Comparison of ENCODE assay signal across 18 cellular contexts in genomic region chr7:73679709-73680108, GRCh38. TPM values are rescaled to one million over a fixed set of nuclear protein-coding genes. Genes with fewer than 3 reads are reported as not detected.
DNase-seq lines count a peak whose midpoint lies in the region; ATAC-seq and TF ChIP-seq lines count a peak whose summit lies in the region.
"Had no signal": no experiment of that assay in that cellular context is flagged by ENCODE, and none has a peak within 500 bp of the region (broad histone marks: within the 10 kb centered on the region; RNA-seq: fewer than 3 reads in every experiment).

No MANE protein-coding gene starts in this region.

- TF ChIP-seq POLR2A in thyroid gland (IDR thresholded peaks at IDR 0.05): no peak

- POLR2A ChIA-PET in PC-9 (lab: Charles Lee; ENCODE audit: unreplicated experiment): no interaction called here

- H3F3A ChIP-seq in PC-9 (ENCODE audit: insufficient read depth, low read depth): peaks cover 22% of the 10 kb centered on the region; the same call in 1 of the 2 replicates

- H3K4me3 ChIP-seq in left ventricle myocardium inferior (no peak overlapping the region), PC-9 (no peak overlapping the region), mesenchymal stem cell (ENCODE audit: insufficient read depth in 1 of 2, low read depth in 1 of 2, low read length in 2 of 2) (no peak overlapping the region), thyroid gland (replicated peaks in 1 of 3) (no peak overlapping the region), coronary artery (no peak overlapping the region), mucosa of descending colon (no peak overlapping the region)
- H3K4me3 ChIP-seq: BLaER1 treated with 17β-estradiol and CSF1 and Interleukin-3, amounts not matched to agents 10 nM and 100 nM had no signal

- DNase-seq in left ventricle myocardium inferior: no peak
- no peak for DNase-seq in Right ventricle myocardium superior
- no peak for DNase-seq in PC-9
- DNase-seq in mesenchymal stem cell: no peak
- no peak for DNase-seq in thyroid gland
- no peak for DNase-seq in coronary artery (ENCODE audit: low spot score)
- no peak for DNase-seq in mucosa of descending colon
- DNase-seq: CD8-positive, alpha-beta memory T cell; Karpas-422; NCI-H1417 treated with DMSO at 0.1 percent for 48 hours; NCI-H187 treated with DMSO at 0.1 percent for 48 hours; NCI-H2227 treated with DMSO at 0.1 percent for 48 hours; NCI-H510A treated with DMSO at 0.1 percent for 48 hours; SHP77 had no signal

- BruUV-seq in PC-9 (replicated peaks; lab: Mats Ljungman, UMichigan): no TSS peak

- no peaks in the 10 kb centered on the region for H3K9me3 ChIP-seq in left ventricle myocardium inferior (replicated peaks)
- H3K9me3 ChIP-seq in PC-9 (ENCODE audit: insufficient read depth, low read depth): no peaks in the 10 kb centered on the region
- no peaks in the 10 kb centered on the region for H3K9me3 ChIP-seq in mesenchymal stem cell (ENCODE audit: control insufficient read depth, low read length)
- no peaks in the 10 kb centered on the region for H3K9me3 ChIP-seq in thyroid gland
- H3K9me3 ChIP-seq in mucosa of descending colon: no peaks in the 10 kb centered on the region
- H3K9me3 ChIP-seq: BLaER1 treated with 17β-estradiol and CSF1 and Interleukin-3, amounts not matched to agents 10 nM and 100 nM had no signal

- H3K4me2 ChIP-seq in PC-9 (0 out of 2 replicates have a peak overlapping the region, but pooled peaks have one; percentile 8), mesenchymal stem cell (ENCODE audit: low read length, poor library complexity, severe bottlenecking) (no peak overlapping the region)

- H3K18ac ChIP-seq in mesenchymal stem cell (ENCODE audit: low read depth in 1 of 2, low read length in 2 of 2): no peak overlapping the region

- intact Hi-C loops in left ventricle myocardium inferior (cut with micrococcal nuclease): no loop called here
- intact Hi-C loops in Right ventricle myocardium superior (cut with DNase I): no loop called here
- intact Hi-C loops in PC-9 (cut with micrococcal nuclease; ENCODE audit: unreplicated experiment): no loop called here
- intact Hi-C loops in thyroid gland (cut with DNase I): loop anchor here (10.0 kb wide), 1 partner anchor 65 kb away; no protein-coding TSS in a partner anchor
- intact Hi-C loops in mucosa of descending colon (cut with DNase I, micrococcal nuclease): loop anchor here in 1 of 2 donors (10.0 kb wide), 1 partner anchor 75 kb away; no protein-coding TSS in a partner anchor

- H3K36me3 ChIP-seq in left ventricle myocardium inferior (peaks cover 6% of the 10 kb centered on the region), PC-9 (ENCODE audit: low read depth) (no peaks in the 10 kb centered on the region), mesenchymal stem cell (ENCODE audit: control insufficient read depth in 1 of 2, insufficient read depth in 2 of 2, low read depth in 1 of 2, low read length in 2 of 2) (peaks cover 19 to 26% of the 10 kb centered on the region in 2 experiments), thyroid gland (no peaks in the 10 kb centered on the region), mucosa of descending colon (ENCODE audit: low read depth) (no peaks in the 10 kb centered on the region)

- H4K8ac ChIP-seq in mesenchymal stem cell (ENCODE audit: low read length): no peak overlapping the region

- peaks cover 35% of the 10 kb centered on the region for H3K79me1 ChIP-seq in mesenchymal stem cell (replicated peaks; ENCODE audit: low read length, poor library complexity, severe bottlenecking)

- H3K4ac ChIP-seq in mesenchymal stem cell (ENCODE audit: low read depth in 1 of 2, low read length in 2 of 2): no peak overlapping the region

- H2BK120ac ChIP-seq in mesenchymal stem cell (ENCODE audit: low read depth, low read length): no peak overlapping the region

- ATAC-seq in Right ventricle myocardium superior (ENCODE audit: poor library complexity) (no peak), GM19395 (IDR thresholded peaks at IDR 0.05; ENCODE audit: unreplicated experiment) (no peak), mucosa of descending colon (no peak)

- H3K27me3 ChIP-seq in left ventricle myocardium inferior (ENCODE audit: low read depth) (no peaks in the 10 kb centered on the region), PC-9 (ENCODE audit: insufficient read depth, low read depth) (no peaks in the 10 kb centered on the region), mesenchymal stem cell (ENCODE audit: control insufficient read depth in 1 of 2, insufficient read depth in 1 of 2, low read length in 2 of 2) (no peaks in the 10 kb centered on the region), thyroid gland (no peaks in the 10 kb centered on the region)
- H3K27me3 ChIP-seq: BLaER1 treated with 17β-estradiol and CSF1 and Interleukin-3, amounts not matched to agents 10 nM and 100 nM had no signal

- H3K27ac ChIP-seq in left ventricle myocardium inferior (replicated peaks) (peak overlapping the region; percentile 59), PC-9 (no peak overlapping the region), mesenchymal stem cell (ENCODE audit: low read length, poor library complexity, severe bottlenecking) (no peak overlapping the region), thyroid gland (peak overlapping the region; percentile 60 to 78 (median 76)), coronary artery (no peak overlapping the region)

- H3K23ac ChIP-seq in mesenchymal stem cell (ENCODE audit: low read length in 2 of 2): no peak overlapping the region

- H4K91ac ChIP-seq in mesenchymal stem cell (ENCODE audit: low read length): no peak overlapping the region

- peaks cover 4% of the 10 kb centered on the region; the same call in 1 of the 2 replicates for H4K20me1 ChIP-seq in PC-9 (ENCODE audit: insufficient read depth)

- no peak overlapping the region for H2BK12ac ChIP-seq in mesenchymal stem cell (ENCODE audit: low read length in 2 of 2)

- H3K4me1 ChIP-seq in left ventricle myocardium inferior: peaks cover 66% of the 10 kb centered on the region
- H3K4me1 ChIP-seq in PC-9 (replicated peaks; ENCODE audit: insufficient read depth): peaks cover 12% of the 10 kb centered on the region
- H3K4me1 ChIP-seq in mesenchymal stem cell (ENCODE audit: control insufficient read depth, insufficient read depth, low read depth, low read length): peaks cover 26% of the 10 kb centered on the region
- H3K4me1 ChIP-seq in thyroid gland: peaks cover 39 to 49% of the 10 kb centered on the region in 2 donors
- H3K4me1 ChIP-seq in mucosa of descending colon (ENCODE audit: low read depth): peaks cover 24% of the 10 kb centered on the region

- no peak overlapping the region for H2AK5ac ChIP-seq in mesenchymal stem cell (ENCODE audit: low read length, severe bottlenecking)

- CTCF ChIA-PET in PC-9 (lab: Charles Lee): no interaction called here

- TF ChIP-seq CTCF in left ventricle myocardium inferior (IDR thresholded peaks at IDR 0.05; ENCODE audit: borderline replicate concordance) (no peak), PC-9 (conservative IDR thresholded peaks at IDR 0.05) (no peak), thyroid gland (IDR thresholded peaks at IDR 0.05) (no peak), coronary artery (IDR thresholded peaks at IDR 0.05) (no peak), mucosa of descending colon (IDR thresholded peaks at IDR 0.05) (no peak)

- H2BK15ac ChIP-seq in mesenchymal stem cell (ENCODE audit: low read depth, poor library complexity, severe bottlenecking): no peak overlapping the region

- H3K9ac ChIP-seq in mesenchymal stem cell (ENCODE audit: low read length): peak overlapping the region; percentile 33

- H3K79me2 ChIP-seq in PC-9 (ENCODE audit: low read depth): peaks cover 48% of the 10 kb centered on the region

- H2AFZ ChIP-seq in PC-9: no peak overlapping the region
- no peak overlapping the region for H2AFZ ChIP-seq in mesenchymal stem cell (ENCODE audit: low read depth, low read length)

- H3K14ac ChIP-seq in mesenchymal stem cell (ENCODE audit: low read length in 2 of 2): no peak overlapping the region

- H2BK5ac ChIP-seq in mesenchymal stem cell (ENCODE audit: low read depth, low read length, poor library complexity, severe bottlenecking): no peak overlapping the region

- WGBS in mesenchymal stem cell: 100% methylated on average over 2 of the region's 2 CpGs
- 57 to 67% methylated on average over 2 of the region's 2 CpGs for whole genome bisulfite sequencing in thyroid gland, 2 donors

- no peaks in the 10 kb centered on the region for H3K9me2 ChIP-seq in PC-9 (ENCODE audit: insufficient read depth)

RNA-seq across cellular contexts. Expression of gene DNAJC30, which starts 3.5 kb away (rescaled TPM):
- total RNA-seq in left ventricle myocardium inferior (14.0 TPM), Right ventricle myocardium superior (11.8 TPM), PC-9 (2021) (8.0 and 9.5 TPM in 2 replicates), thyroid gland (10 to 100 TPM in 3 of 4 donors, 1 to 10 TPM in 1; 9.0 to 19.1 (median 14.8) TPM), mucosa of descending colon (10 to 100 TPM in 2 of 3 donors, 1 to 10 TPM in 1; 8.7 to 10.5 (median 10.2) TPM)
- polyA plus RNA-seq in mesenchymal stem cell (2013, experiment 1 of 2): 11.8 TPM
- polyA plus RNA-seq in mesenchymal stem cell (2013, experiment 2 of 2): 12.1 TPM

RNA-seq across cellular contexts. Expression of gene BUD23, which starts 3.7 kb away (rescaled TPM):
- total RNA-seq in left ventricle myocardium inferior (65.0 TPM), Right ventricle myocardium superior (74.8 TPM), PC-9 (2021) (122 and 158 TPM in 2 replicates), thyroid gland (10 to 100 TPM; 58.3 to 78.0 (median 64.9) TPM), mucosa of descending colon (10 to 100 TPM; 38.4 to 61.2 (median 43.0) TPM)
- polyA plus RNA-seq in mesenchymal stem cell (2013, experiment 1 of 2): 75.0 TPM
- polyA plus RNA-seq in mesenchymal stem cell (2013, experiment 2 of 2): 76.6 TPM

RNA-seq across cellular contexts. Expression of gene VPS37D, which starts 12.1 kb away (rescaled TPM):
- total RNA-seq in left ventricle myocardium inferior (3.1 TPM), Right ventricle myocardium superior (2.7 TPM), PC-9 (2021) (8.3 and 12.4 TPM in 2 replicates), thyroid gland (1 to 10 TPM; 3.9 to 5.6 (median 4.7) TPM), mucosa of descending colon (1 to 10 TPM in 1 of 3 donors, under 1 TPM in 1, not detected in 1; 0.48 to 3.3 TPM)
- polyA plus RNA-seq in mesenchymal stem cell (2013, experiment 1 of 2): 3.1 TPM
- 2.9 TPM for polyA plus RNA-seq in mesenchymal stem cell (2013, experiment 2 of 2)

RNA-seq across cellular contexts. Expression of gene STX1A, which starts 39.8 kb away (rescaled TPM):
- total RNA-seq in left ventricle myocardium inferior (2.9 TPM), Right ventricle myocardium superior (1.7 TPM), PC-9 (2021) (39.1 and 40.5 TPM in 2 replicates), thyroid gland (1 to 10 TPM; 4.4 to 9.5 (median 7.2) TPM), mucosa of descending colon (10 to 100 TPM in 1 of 3 donors, 1 to 10 TPM in 2; 5.2 to 23.9 (median 6.1) TPM)
- polyA plus RNA-seq in mesenchymal stem cell (2013, experiment 1 of 2): 10.0 TPM
- 9.9 TPM for polyA plus RNA-seq in mesenchymal stem cell (2013, experiment 2 of 2)

RNA-seq across cellular contexts. Expression of gene MLXIPL, which starts 55.4 kb away (rescaled TPM):
- total RNA-seq in left ventricle myocardium inferior (0.41 TPM), Right ventricle myocardium superior (6.9 TPM), PC-9 (2021) (24.9 and 32.0 TPM in 2 replicates), thyroid gland (10 to 100 TPM in 1 of 4 donors, 1 to 10 TPM in 3; 3.7 to 39.5 (median 8.7) TPM), mucosa of descending colon (10 to 100 TPM; 13.3 to 18.0 (median 15.1) TPM)
- polyA plus RNA-seq in mesenchymal stem cell (2013, experiment 1 of 2): 0.10 TPM
- 0.11 TPM for polyA plus RNA-seq in mesenchymal stem cell (2013, experiment 2 of 2)
- total RNA-seq: CD8-positive, alpha-beta memory T cell; H4; MCF 10A had no signal
- polyA plus RNA-seq: CD8-positive, alpha-beta memory T cell had no signal

Comparison
In these comparisons a context has a peak if more than half of its experiments do, and no peak if none do; other contexts are left out.
1. H3K27ac ChIP-seq: peak in left ventricle myocardium inferior (single experiment) and thyroid gland (3 of 3); none in PC-9 (single experiment), mesenchymal stem cell (single experiment) and coronary artery (0 of 2).